In the genomic region with DNA sequence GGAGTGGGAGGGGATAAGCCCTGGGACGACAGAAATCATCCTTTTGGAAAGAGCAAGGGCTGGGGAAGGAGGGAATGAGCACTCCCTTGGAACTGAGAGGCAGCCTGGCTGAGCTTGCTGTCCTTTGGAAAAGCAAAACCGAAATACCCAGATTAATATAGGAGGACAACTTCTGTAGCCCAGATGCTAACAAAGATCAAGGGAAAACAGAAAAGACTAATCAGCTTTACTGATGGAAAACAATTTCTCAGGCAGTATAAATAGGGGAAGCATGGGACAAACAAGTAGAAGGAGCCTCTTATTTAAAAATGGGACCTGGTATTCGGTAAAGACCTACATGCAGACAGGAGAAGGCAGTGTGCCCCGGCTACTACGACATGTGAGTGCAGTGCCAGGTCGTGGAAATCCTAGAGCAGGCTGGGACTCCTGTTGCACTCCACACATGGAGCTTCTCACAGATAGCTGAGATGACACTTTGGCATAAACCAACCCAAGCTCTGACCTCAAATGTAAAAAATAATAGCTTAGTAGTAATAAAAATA, we compare ENCODE assay signal across 7 cellular contexts. TPM values are rescaled to one million over a fixed set of nuclear protein-coding genes. Genes with fewer than 3 reads are reported as not detected.
A peak's percentile ranks its signal among the peaks of the same experiment; 100 is the strongest.
DNase-seq lines count a peak whose midpoint lies in the region; ATAC-seq and TF ChIP-seq lines count a peak whose summit lies in the region.

No MANE protein-coding gene starts in this region.

- H3K27ac Mint-ChIP-seq in H9 (peak overlapping the region; percentile 91 to 97 (median 92); a peak in 6 of 7 replicates), endodermal cell (peak overlapping the region; percentile 92)

- H3K27me3 Mint-ChIP-seq in H9 (ENCODE audit: low read depth): peaks cover 5% of the 10 kb centered on the region
- no peaks in the 10 kb centered on the region for H3K27me3 Mint-ChIP-seq in endodermal cell (ENCODE audit: insufficient read depth)

- CTCF ChIA-PET in Panc1 (lab: Charles Lee): interaction anchor here (1.2 kb wide), 1 partner anchor 1143 kb away, joined by 4 read pairs; no protein-coding TSS in a partner anchor

- peak overlapping the region; percentile 76 for H2AFZ ChIP-seq in H9 (ENCODE audit: low read length)

- H2BK15ac ChIP-seq in H9 (ENCODE audit: low read depth, low read length): no peak overlapping the region

- H2BK20ac ChIP-seq in H9 (ENCODE audit: low read depth, low read length, poor library complexity, severe bottlenecking): no peak overlapping the region

- no peak overlapping the region for H3K56ac ChIP-seq in H9 (ENCODE audit: insufficient read length, low read depth, low read length)

- H2BK120ac ChIP-seq in H9 (ENCODE audit: low read depth, low read length, poor library complexity, severe bottlenecking): no peak overlapping the region

- no peak overlapping the region for H2AK5ac ChIP-seq in H9 (ENCODE audit: insufficient read length, low read length)

- no peak overlapping the region for H2BK12ac ChIP-seq in H9 (ENCODE audit: insufficient read length, low read depth, low read length)

- H3K36me3 ChIP-seq in Panc1 (ENCODE audit: control insufficient read depth, insufficient read depth, low read length): no peaks in the 10 kb centered on the region
- H3K36me3 ChIP-seq in endodermal cell (ENCODE audit: control insufficient read depth, insufficient read depth, low read length): peaks cover 15% of the 10 kb centered on the region

- no peak overlapping the region for H3K18ac ChIP-seq in H9 (ENCODE audit: insufficient read length, low read depth, low read length)

- TF ChIP-seq CTCF in H9 (conservative IDR thresholded peaks at IDR 0.05) (no peak), Panc1 (IDR thresholded peaks at IDR 0.05) (no peak), endodermal cell (conservative IDR thresholded peaks at IDR 0.05) (no peak)

- peaks cover 17% of the 10 kb centered on the region; the same call in 1 of the 2 replicates for H3K79me2 ChIP-seq in H9 (ENCODE audit: insufficient read depth, low read length)

- in situ Hi-C loops in Panc1 (cut with HindIII; ENCODE audit: low pct_unique_long_range_greater_than_20kb, low sequenced_read_pairs): no loop called here
- in situ Hi-C loops in ACHN (cut with HindIII; ENCODE audit: low pct_ligation_motif_present, low pct_unique_long_range_greater_than_20kb, low sequenced_read_pairs): no loop called here

- intact Hi-C loops in Panc1 (cut with micrococcal nuclease; ENCODE audit: unreplicated experiment): loop anchor here (10.0 kb wide), 1 partner anchor 1148 kb away; no protein-coding TSS in a partner anchor

- peak overlapping the region; percentile 77 for H3K4me2 ChIP-seq in H9 (ENCODE audit: insufficient read depth, insufficient read length, low read length)

- H3K9me3 ChIP-seq in H9 (ENCODE audit: control insufficient read depth, low read depth, low read length) (no peaks in the 10 kb centered on the region), Panc1 (ENCODE audit: control insufficient read depth, insufficient read depth, low read depth, low read length) (no peaks in the 10 kb centered on the region), endodermal cell (ENCODE audit: control insufficient read depth, low read length) (no peaks in the 10 kb centered on the region)

- no TSS peak for BruUV-seq in Panc1 (replicated peaks; lab: Mats Ljungman, UMichigan)

- H2BK5ac ChIP-seq in H9 (ENCODE audit: insufficient read length, low read length): no peak overlapping the region

- no peak overlapping the region for H3K27ac ChIP-seq in H9 (ENCODE audit: insufficient read length, low read depth, low read length)
- H3K27ac ChIP-seq in Panc1 (ENCODE audit: low read length): peak overlapping the region; percentile 61
- H3K27ac ChIP-seq in endodermal cell (ENCODE audit: low read depth, low read length): peak overlapping the region; percentile 41

- peak overlapping the region; percentile 85 to 98 for H3K4me3 Mint-ChIP-seq in H9
- H3K4me3 Mint-ChIP-seq in endodermal cell: peak overlapping the region; percentile 79

- no peak overlapping the region for H3K14ac ChIP-seq in H9 (ENCODE audit: insufficient read depth, low read length)

- no peak overlapping the region for H4K8ac ChIP-seq in H9 (replicated peaks; ENCODE audit: insufficient read length, low read depth, low read length)

- POLR2A ChIA-PET in Panc1 (lab: Charles Lee): interaction anchor here (0.6 kb wide), 1 partner anchor 8 kb away, joined by 3 read pairs; no protein-coding TSS in a partner anchor

- no peak overlapping the region for H3K23ac ChIP-seq in H9 (ENCODE audit: insufficient read length, low read depth, low read length)

- H3K9me3 Mint-ChIP-seq in H9 (no peaks in the 10 kb centered on the region), endodermal cell (no peaks in the 10 kb centered on the region)

- H3K36me3 Mint-ChIP-seq in H9 (ENCODE audit: insufficient read depth in 1 of 3, low read depth in 3 of 3) (peaks cover 4 to 9% (median 7%) of the 10 kb centered on the region in 3 experiments), endodermal cell (ENCODE audit: low read depth) (peaks cover 8% of the 10 kb centered on the region)

- no CpG with 5 or more reads among the region's 6 CpGs for WGBS in H9 (ENCODE audit: extremely low coverage, insufficient read length, low lambda C conversion rate)
- 6 to 23% methylated on average over 6 of the region's 6 CpGs for WGBS in endodermal cell (ENCODE audit: insufficient coverage in 1 of 2, insufficient read length in 1 of 2), 2 experiments

- ATAC-seq in Panc1 (no peak), GM18873 (IDR thresholded peaks at IDR 0.05; ENCODE audit: low FRiP score, unreplicated experiment) (no peak), GM18870 (IDR thresholded peaks at IDR 0.05; ENCODE audit: unreplicated experiment) (no peak)

- H3T11ph ChIP-seq in H9 (ENCODE audit: low read length): no peak overlapping the region

- H3K9ac ChIP-seq in H9 (ENCODE audit: extremely low read depth, insufficient read length, low read length): peak overlapping the region; percentile 30
- H3K9ac ChIP-seq in endodermal cell (ENCODE audit: extremely low read depth, low read length, poor library complexity, severe bottlenecking): peak overlapping the region; percentile 35

- no peak overlapping the region for H4K91ac ChIP-seq in H9 (ENCODE audit: insufficient read length, low read depth, low read length)

- H4K20me1 ChIP-seq in H9 (ENCODE audit: control insufficient read depth, insufficient read depth, insufficient read length): no peaks in the 10 kb centered on the region

- no peak overlapping the region for H3K4ac ChIP-seq in H9 (ENCODE audit: low read depth, low read length)

- DNase-seq in H9 (no peak), Panc1 (ENCODE audit: low read depth, low spot score) (no peak), endodermal cell (peak; percentile 61), myocyte (ENCODE audit: low read depth) (peak; percentile 53), ACHN (no peak)

- no peaks in the 10 kb centered on the region for H3K79me1 ChIP-seq in H9 (ENCODE audit: insufficient read depth, low read depth, low read length, poor library complexity, severe bottlenecking)

- H3K27me3 ChIP-seq in H9 (ENCODE audit: insufficient read depth, low read length): no peaks in the 10 kb centered on the region
- no peaks in the 10 kb centered on the region for H3K27me3 ChIP-seq in Panc1 (ENCODE audit: control insufficient read depth, insufficient read depth, low read length)
- no peaks in the 10 kb centered on the region for H3K27me3 ChIP-seq in endodermal cell (ENCODE audit: control insufficient read depth, insufficient read depth, low read length, poor library complexity, severe bottlenecking)

- H3K23me2 ChIP-seq in H9 (ENCODE audit: insufficient read length, low read depth, low read length, poor library complexity, severe bottlenecking): peaks cover 4% of the 10 kb centered on the region

- no peak overlapping the region for H4K5ac ChIP-seq in H9 (ENCODE audit: insufficient read length, low read depth, low read length)

- H3K4me3 ChIP-seq in Panc1 (ENCODE audit: low read depth in 2 of 2, low read length in 2 of 2): peak overlapping the region; percentile 54 to 76
- H3K4me3 ChIP-seq in endodermal cell (ENCODE audit: low read length): peak overlapping the region; percentile 84

- H3K4me1 ChIP-seq in H9 (ENCODE audit: insufficient read depth, low read length) (no peaks in the 10 kb centered on the region; the same call in 1 of the 2 replicates), Panc1 (ENCODE audit: control insufficient read depth, insufficient read depth, low read length) (peaks cover 5% of the 10 kb centered on the region; the same call in 1 of the 2 replicates), endodermal cell (ENCODE audit: control insufficient read depth, insufficient read depth, low read length) (no peaks in the 10 kb centered on the region)

- H3K4me1 Mint-ChIP-seq in H9 (peaks cover 27 to 31% of the 10 kb centered on the region in 2 experiments), endodermal cell (peaks cover 15% of the 10 kb centered on the region)

RNA-seq across cellular contexts. Expression of gene DSEL, which starts 0.8 kb away (rescaled TPM):
- 5.3 and 6.0 TPM in 2 replicates for total RNA-seq in H9 (2021)
- 6.8 TPM for total RNA-seq in Panc1 (2021; ENCODE audit: unreplicated experiment)
- 1.7 TPM for polyA plus RNA-seq in Panc1 (2012; ENCODE audit: insufficient read length)
- total RNA-seq in endodermal cell: 1 to 10 TPM; 6.0 to 9.0 TPM
- polyA plus RNA-seq in endodermal cell (2013, experiment 1 of 2): 3.1 TPM
- 3.2 TPM for polyA plus RNA-seq in endodermal cell (2013, experiment 2 of 2)
- total RNA-seq in myocyte: 68.9 and 107 TPM in 2 replicates
- 12.0 TPM for polyA plus RNA-seq in myocyte (2012)

Comparison
In these comparisons a context has a peak if more than half of its experiments do, and no peak if none do; other contexts are left out.
1. DNase-seq: peak in endodermal cell (single experiment) and myocyte (single experiment); none in H9 (single experiment), Panc1 (single experiment) and ACHN (single experiment).